33 cellular contexts compared by ENCODE assay signal in the genomic region with DNA sequence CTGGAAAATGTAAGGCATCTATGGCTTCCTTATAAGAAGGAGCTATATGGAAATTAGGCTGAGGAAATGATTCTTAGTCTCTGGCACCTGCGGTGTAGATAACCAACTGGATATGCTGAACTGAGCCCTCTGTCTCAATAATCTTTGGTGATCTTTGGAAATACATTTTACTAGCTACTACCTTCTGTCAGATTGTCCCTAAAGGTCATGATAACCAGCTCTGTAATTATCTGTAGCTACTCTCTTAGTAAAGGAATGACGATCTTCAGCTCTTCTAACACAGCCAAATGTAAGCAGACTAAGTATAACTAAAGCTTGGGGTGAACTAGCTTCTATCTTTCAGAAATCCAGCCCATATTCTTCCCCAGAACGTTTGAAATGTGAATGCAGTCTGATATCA.
"Had no signal": no experiment of that assay in that cellular context is flagged by ENCODE, and none has a peak within 500 bp of the region (broad histone marks: within the 10 kb centered on the region; RNA-seq: fewer than 3 reads in every experiment).

No MANE protein-coding gene starts in this region.

- H3K27ac ChIP-seq: brain microvascular endothelial cell, coronary artery, dorsolateral prefrontal cortex, parathyroid adenoma, psoas muscle, uterus had no signal

- H3K36me3 ChIP-seq: brain microvascular endothelial cell, uterus had no signal

- H3K4me2 ChIP-seq: smooth muscle cell had no signal

- H3K27me3 Mint-ChIP-seq: activated CD4-positive, alpha-beta T cell treated with anti-CD3 and anti-CD28 coated beads for 36 hours; activated naive CD8-positive, alpha-beta T cell treated with anti-CD3 and anti-CD28 coated beads, Interleukin-2, amount 10 ng/mL, durations not matched to agents 7 days and 5 days; naive thymus-derived CD8-positive, alpha-beta T cell; T-cell; type B pancreatic cell had no signal

- H3K9me3 Mint-ChIP-seq: activated naive CD4-positive, alpha-beta T cell treated with anti-CD3 and anti-CD28 coated beads for 36 hours; activated naive CD8-positive, alpha-beta T cell treated with anti-CD3 and anti-CD28 coated beads, Interleukin-2, amount 10 ng/mL, durations not matched to agents 7 days and 5 days; naive thymus-derived CD8-positive, alpha-beta T cell; neural crest cell; T-cell; T-helper 2 cell treated with Interferon-gamma antibody and Interleukin-4, amounts not matched to agents 5 μg/mL and 100 μg/mL, for 36 hours; type B pancreatic cell had no signal

- H3K4me3 Mint-ChIP-seq: activated CD4-positive, alpha-beta T cell treated with anti-CD3 and anti-CD28 coated beads for 36 hours; activated naive CD4-positive, alpha-beta T cell treated with anti-CD3 and anti-CD28 coated beads for 36 hours; activated naive CD8-positive, alpha-beta T cell treated with anti-CD3 and anti-CD28 coated beads, Interleukin-2, amount 10 ng/mL, durations not matched to agents 7 days and 5 days; activated T-helper 1 cell treated with anti-CD3 and anti-CD28 coated beads, Interleukin-12 subunit alpha, Interleukin-12 subunit beta, Interleukin-2, Interleukin-4 antibody, amounts not matched to agents 30 ng/mL and 10 ng/mL and 1 ng/mL, durations not matched to agents 14 hours and 24 hours and 36 hours; naive thymus-derived CD8-positive, alpha-beta T cell; neural crest cell; T-cell; T-helper 2 cell treated with Interferon-gamma antibody and Interleukin-4, amounts not matched to agents 5 μg/mL and 100 μg/mL, for 36 hours; type B pancreatic cell had no signal

- H3K4me3 ChIP-seq: coronary artery, dorsolateral prefrontal cortex, psoas muscle, smooth muscle cell, uterus had no signal

- H3K9ac ChIP-seq: parathyroid adenoma had no signal

- H3K27me3 ChIP-seq: brain microvascular endothelial cell, dorsolateral prefrontal cortex, uterus had no signal

- DNase-seq: activated CD4-positive, alpha-beta T cell treated with anti-CD3 and anti-CD28 coated beads for 36 hours; activated CD4-positive, CD25-positive, alpha-beta regulatory T cell; activated CD8-positive, alpha-beta memory T cell treated with anti-CD3 and anti-CD28 coated beads for 24 hours; activated CD8-positive, alpha-beta memory T cell treated with anti-CD3 and anti-CD28 coated beads, Interleukin-2, amount 50 U/mL, for 4 hours; activated effector memory CD4-positive, alpha-beta T cell treated with anti-CD3 and anti-CD28 coated beads, Interleukin-2, amount 50 U/mL, for 16 hours; activated naive CD4-positive, alpha-beta T cell treated with anti-CD3 and anti-CD28 coated beads for 36 hours; activated naive CD8-positive, alpha-beta T cell treated with anti-CD3 and anti-CD28 coated beads, Interleukin-2, amount 10 ng/mL, durations not matched to agents 7 days and 5 days; activated T-cell treated with anti-CD3 and anti-CD28 coated beads, Interleukin-2, amount 50 U/mL, for 1 hour; amniotic stem cell; brain microvascular endothelial cell; dorsolateral prefrontal cortex; effector memory CD4-positive, alpha-beta T cell; foreskin fibroblast; head of caudate nucleus; hippocampal formation; left colon; mammary epithelial cell; midbrain; naive thymus-derived CD8-positive, alpha-beta T cell; nucleus accumbens; psoas muscle; stimulated activated CD4-positive, alpha-beta T cell treated with anti-CD3 and anti-CD28 coated beads, Interleukin-15, amount 100 ng/mL, for 24 hours; stimulated activated CD4-positive, alpha-beta T cell treated with anti-CD3 and anti-CD28 coated beads, Interleukin-2, amount 100 ng/mL, for 24 hours; stimulated activated naive CD8-positive, alpha-beta T cell treated with anti-CD3 and anti-CD28 coated beads, Interleukin-15, Interleukin-2, amounts not matched to agents 100 U/mL and 50 U/mL, for 24 hours; T-cell; uterus had no signal

- H3K79me2 ChIP-seq: parathyroid adenoma had no signal

- H3K4me1 ChIP-seq: parathyroid adenoma, uterus had no signal

- ATAC-seq: activated CD4-positive, alpha-beta T cell treated with anti-CD3 and anti-CD28 coated beads for 36 hours; left colon; naive thymus-derived CD8-positive, alpha-beta T cell; psoas muscle; stimulated activated naive CD8-positive, alpha-beta T cell treated with anti-CD3 and anti-CD28 coated beads, Interleukin-15, Interleukin-2, amounts not matched to agents 100 U/mL and 50 U/mL, for 24 hours; T-cell had no signal

- H3K27ac Mint-ChIP-seq: activated CD4-positive, alpha-beta T cell treated with anti-CD3 and anti-CD28 coated beads for 36 hours; activated naive CD4-positive, alpha-beta T cell treated with anti-CD3 and anti-CD28 coated beads for 36 hours; activated naive CD8-positive, alpha-beta T cell treated with anti-CD3 and anti-CD28 coated beads, Interleukin-2, amount 10 ng/mL, durations not matched to agents 7 days and 5 days; activated T-helper 1 cell treated with anti-CD3 and anti-CD28 coated beads, Interleukin-12 subunit alpha, Interleukin-12 subunit beta, Interleukin-2, Interleukin-4 antibody, amounts not matched to agents 30 ng/mL and 10 ng/mL and 1 ng/mL, durations not matched to agents 14 hours and 24 hours and 36 hours; T-cell; T-helper 2 cell treated with Interferon-gamma antibody and Interleukin-4, amounts not matched to agents 5 μg/mL and 100 μg/mL, for 36 hours; type B pancreatic cell had no signal

- H3K9me3 ChIP-seq: psoas muscle, uterus had no signal

- H2AFZ ChIP-seq: parathyroid adenoma had no signal
